In the genomic region with DNA sequence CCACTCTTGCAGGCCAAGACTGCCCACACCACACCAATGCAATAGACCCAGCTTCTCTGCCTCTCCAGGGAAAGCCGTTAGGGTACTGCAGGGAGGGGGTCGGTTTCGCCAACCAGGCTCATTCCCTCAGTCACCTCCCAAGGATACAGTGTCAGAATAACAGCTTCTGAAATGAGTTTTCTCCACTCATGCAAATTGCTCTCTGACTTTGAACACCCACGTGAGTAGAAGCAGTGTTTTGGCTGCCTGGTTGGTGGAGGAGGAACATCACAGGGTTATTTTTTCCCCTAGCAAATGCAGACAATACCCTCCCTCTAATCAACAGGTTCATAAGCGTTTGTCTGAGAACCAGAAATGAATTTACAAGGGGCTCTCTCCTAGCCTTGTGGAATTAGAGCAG, we compare ENCODE assay signal across 18 cellular contexts.
DNase-seq lines count a peak whose midpoint lies in the region; ATAC-seq, FAIRE-seq and TF ChIP-seq lines count a peak whose summit lies in the region.
"Had no signal": no experiment of that assay in that cellular context is flagged by ENCODE, and none has a peak within 500 bp of the region (broad histone marks: within the 10 kb centered on the region; RNA-seq: fewer than 3 reads in every experiment).

No MANE protein-coding gene starts in this region.

- H3K4me1 Mint-ChIP-seq in nephron progenitor cell = peaks cover 100% of the 10 kb centered on the region

- no peaks in the 10 kb centered on the region for H3K9me3 ChIP-seq in DND-41 (ENCODE audit: insufficient read depth, low read length, severe bottlenecking)
- no peaks in the 10 kb centered on the region for H3K9me3 ChIP-seq in OCI-LY3 (ENCODE audit: insufficient read depth, low read length)
- no peaks in the 10 kb centered on the region for H3K9me3 ChIP-seq in upper lobe of right lung

- peak; percentile 73 for FAIRE-seq in GM19239 (lab: Jason Lieb, UNC)
- FAIRE-seq: endothelial cell of umbilical vein, GM12892 had no signal

- peak overlapping the region; percentile 50 for H3K4me3 Mint-ChIP-seq in nephron progenitor cell
- H3K4me3 Mint-ChIP-seq: activated naive CD8-positive, alpha-beta T cell treated with anti-CD3 and anti-CD28 coated beads, Interleukin-2, amount 10 ng/mL, durations not matched to agents 7 days and 5 days; central memory CD8-positive, alpha-beta T cell had no signal

- no peaks in the 10 kb centered on the region for H3K27me3 Mint-ChIP-seq in nephron progenitor cell (ENCODE audit: low read depth, poor library complexity)
- H3K27me3 Mint-ChIP-seq: activated naive CD8-positive, alpha-beta T cell treated with anti-CD3 and anti-CD28 coated beads, Interleukin-2, amount 10 ng/mL, durations not matched to agents 7 days and 5 days; central memory CD8-positive, alpha-beta T cell had no signal

- H3K4me2 ChIP-seq in DND-41 (ENCODE audit: insufficient read depth, low read length) = peak overlapping the region; percentile 53
- H3K4me2 ChIP-seq in OCI-LY3 (ENCODE audit: low read length) = peak overlapping the region; percentile 30

- H3K4me1 ChIP-seq in DND-41 (ENCODE audit: insufficient read depth, low read length) (peaks cover 100% of the 10 kb centered on the region), OCI-LY3 (ENCODE audit: low read length) (peaks cover 29% of the 10 kb centered on the region), upper lobe of right lung (no peaks in the 10 kb centered on the region)

- H3K4me3 ChIP-seq in DND-41 (ENCODE audit: low read depth in 1 of 2, low read length in 2 of 2) (peak overlapping the region in 1 of 2 experiments; percentile 6; a peak in 1 of 4 replicates), OCI-LY3 (ENCODE audit: low read length) (no peak overlapping the region), upper lobe of right lung (no peak overlapping the region)

- H3K36me3 Mint-ChIP-seq in nephron progenitor cell (ENCODE audit: low read depth) = peaks cover 29% of the 10 kb centered on the region

- peak overlapping the region; percentile 99 for H3K27ac Mint-ChIP-seq in nephron progenitor cell
- H3K27ac Mint-ChIP-seq: activated naive CD8-positive, alpha-beta T cell treated with anti-CD3 and anti-CD28 coated beads, Interleukin-2, amount 10 ng/mL, durations not matched to agents 7 days and 5 days had no signal

- H2AFZ ChIP-seq in DND-41 (ENCODE audit: low read depth, low read length) (no peak overlapping the region), OCI-LY3 (ENCODE audit: low read depth, low read length) (no peak overlapping the region)

- DNase-seq in DND-41 (no peak), GM19239 (ENCODE audit: insufficient read length, low spot score) (no peak), nephron progenitor cell (no peak), SIG-M5 treated with dmso at 0.1 percent for 504 hours (lab: John Stamatoyannopoulos, UW; ENCODE audit: unreplicated experiment) (no peak), dermis blood vessel endothelial cell (no peak), glomerular visceral epithelial cell (ENCODE audit: extremely low spot score) (no peak), upper lobe of right lung (no peak)
- DNase-seq: activated naive CD8-positive, alpha-beta T cell treated with anti-CD3 and anti-CD28 coated beads, Interleukin-2, amount 10 ng/mL, durations not matched to agents 7 days and 5 days; GOT3; islet precursor cell; NCI-H2107; NK-92 treated with Interleukin-12 subunit alpha and Interleukin-12 subunit beta, amount 100 ng/mL, for 24 hours; SHP77 treated with DMSO at 0.1 percent for 48 hours; stimulated activated CD4-positive, alpha-beta T cell treated with anti-CD3 and anti-CD28 coated beads, Interleukin-2, amount 100 ng/mL, for 24 hours had no signal

- H4K20me1 ChIP-seq in DND-41 (ENCODE audit: insufficient read depth, low read length) (no peaks in the 10 kb centered on the region), OCI-LY3 (ENCODE audit: insufficient read depth, low read length) (no peaks in the 10 kb centered on the region)

- H3K9ac ChIP-seq in DND-41 (ENCODE audit: low read depth, low read length) (peak overlapping the region; percentile 39), OCI-LY3 (ENCODE audit: low read length) (no peak overlapping the region)

- no peak for TF ChIP-seq CTCF in DND-41 (IDR thresholded peaks at IDR 0.05; ENCODE audit: borderline replicate concordance, extremely low read depth, low read length, poor library complexity, severe bottlenecking)
- TF ChIP-seq CTCF in OCI-LY3 (IDR thresholded peaks at IDR 0.05; ENCODE audit: low read depth, low read length) = no peak
- no peak for TF ChIP-seq CTCF in nephron progenitor cell (IDR thresholded peaks at IDR 0.05)
- TF ChIP-seq CTCF in upper lobe of right lung (IDR thresholded peaks at IDR 0.05) = no peak

- ATAC-seq in DND-41 (ENCODE audit: insufficient read depth, low read depth) (no peak), upper lobe of right lung (no peak)

- H3K27me3 ChIP-seq in DND-41 (ENCODE audit: insufficient read depth, low read length, poor library complexity) = no peaks in the 10 kb centered on the region
- no peaks in the 10 kb centered on the region for H3K27me3 ChIP-seq in OCI-LY3 (ENCODE audit: low read depth, low read length)
- no peaks in the 10 kb centered on the region for H3K27me3 ChIP-seq in upper lobe of right lung

- no peaks in the 10 kb centered on the region for H3K9me3 Mint-ChIP-seq in nephron progenitor cell
- H3K9me3 Mint-ChIP-seq: activated naive CD8-positive, alpha-beta T cell treated with anti-CD3 and anti-CD28 coated beads, Interleukin-2, amount 10 ng/mL, durations not matched to agents 7 days and 5 days; central memory CD8-positive, alpha-beta T cell had no signal

- peak overlapping the region; percentile 91 for H3K27ac ChIP-seq in DND-41 (ENCODE audit: low read length)
- no peak overlapping the region for H3K27ac ChIP-seq in OCI-LY3 (ENCODE audit: low read length)
- no peak overlapping the region for H3K27ac ChIP-seq in upper lobe of right lung

- H3K36me3 ChIP-seq in DND-41 (ENCODE audit: insufficient read depth, low read length) = peaks cover 69% of the 10 kb centered on the region
- H3K36me3 ChIP-seq in OCI-LY3 (replicated peaks; ENCODE audit: low read depth, low read length) = no peaks in the 10 kb centered on the region
- no peaks in the 10 kb centered on the region for H3K36me3 ChIP-seq in upper lobe of right lung

- intact Hi-C loops in upper lobe of right lung (cut with DNase I) = no loop called here

- H3K79me2 ChIP-seq in DND-41 (ENCODE audit: insufficient read depth, low read length) (peaks cover 100% of the 10 kb centered on the region), OCI-LY3 (ENCODE audit: low read length) (no peaks in the 10 kb centered on the region)
